ENCODE assay signal across 1 cellular context in the genomic region with DNA sequence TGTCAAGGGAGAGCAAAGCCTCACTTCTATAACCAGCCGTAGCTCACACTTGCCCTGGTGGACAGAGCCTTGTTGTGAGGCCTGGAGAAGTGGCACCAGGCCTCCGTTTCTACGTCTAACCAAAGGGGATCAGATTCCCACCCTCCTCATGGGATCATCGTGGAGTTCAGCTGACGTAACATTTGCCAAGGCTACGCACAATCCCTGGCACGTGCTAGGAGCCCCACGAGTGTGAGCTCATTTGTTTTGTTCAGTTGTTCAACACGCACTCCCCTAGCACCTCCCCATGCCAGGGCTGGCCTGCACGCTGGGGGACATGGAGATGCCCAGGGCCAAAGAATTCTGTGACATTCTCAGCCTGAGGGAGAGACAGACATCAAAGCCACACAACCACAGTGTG.
TF ChIP-seq lines count a peak whose summit lies in the region.

No MANE protein-coding gene starts in this region.

TF ChIP-seq in WTC11, 78 proteins besides CTCF, POLR2A, EP300 and RAD21:
- peak; percentile 63; the same call in 1 of the 2 replicates for TF ChIP-seq GABPB1 (CRISPR knock-in tag; IDR thresholded peaks at IDR 0.05)
- TF ChIP-seq, protein P1, sequence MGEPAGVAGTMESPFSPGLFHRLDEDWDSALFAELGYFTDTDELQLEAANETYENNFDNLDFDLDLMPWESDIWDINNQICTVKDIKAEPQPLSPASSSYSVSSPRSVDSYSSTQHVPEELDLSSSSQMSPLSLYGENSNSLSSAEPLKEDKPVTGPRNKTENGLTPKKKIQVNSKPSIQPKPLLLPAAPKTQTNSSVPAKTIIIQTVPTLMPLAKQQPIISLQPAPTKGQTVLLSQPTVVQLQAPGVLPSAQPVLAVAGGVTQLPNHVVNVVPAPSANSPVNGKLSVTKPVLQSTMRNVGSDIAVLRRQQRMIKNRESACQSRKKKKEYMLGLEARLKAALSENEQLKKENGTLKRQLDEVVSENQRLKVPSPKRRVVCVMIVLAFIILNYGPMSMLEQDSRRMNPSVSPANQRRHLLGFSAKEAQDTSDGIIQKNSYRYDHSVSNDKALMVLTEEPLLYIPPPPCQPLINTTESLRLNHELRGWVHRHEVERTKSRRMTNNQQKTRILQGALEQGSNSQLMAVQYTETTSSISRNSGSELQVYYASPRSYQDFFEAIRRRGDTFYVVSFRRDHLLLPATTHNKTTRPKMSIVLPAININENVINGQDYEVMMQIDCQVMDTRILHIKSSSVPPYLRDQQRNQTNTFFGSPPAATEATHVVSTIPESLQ (CRISPR knock-in tag; IDR thresholded peaks at IDR 0.05): no peak
